In the genomic region with DNA sequence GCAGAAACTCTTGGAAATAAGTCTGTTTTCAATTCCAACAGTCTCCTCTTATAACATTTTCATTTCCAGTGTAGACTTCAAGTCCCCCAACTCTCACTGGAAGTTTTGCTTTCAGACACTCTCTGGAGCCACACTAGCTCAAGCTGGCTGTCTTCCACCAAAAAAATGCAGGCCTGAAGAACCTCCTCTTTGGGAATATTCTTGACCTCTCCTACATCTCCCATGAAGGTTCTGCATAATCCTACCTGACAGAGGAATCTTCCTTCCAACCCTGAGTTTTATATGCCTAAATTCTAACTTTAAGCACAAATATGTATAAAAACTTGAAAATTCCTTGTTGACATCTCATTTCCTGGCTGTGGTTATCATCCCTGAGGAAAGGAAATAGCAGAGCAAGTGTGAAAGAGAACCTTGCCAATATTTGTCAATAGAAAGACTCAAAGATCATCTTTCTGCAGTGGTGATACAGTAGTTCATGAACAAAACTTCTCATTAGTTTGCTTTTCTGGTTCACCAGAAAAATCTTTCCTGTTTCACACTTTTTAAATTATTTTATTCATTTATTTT, we compare ENCODE assay signal across 23 cellular contexts.
DNase-seq lines count a peak whose midpoint lies in the region; ATAC-seq, FAIRE-seq and TF ChIP-seq lines count a peak whose summit lies in the region.
"Had no signal": no experiment of that assay in that cellular context is flagged by ENCODE, and none has a peak within 500 bp of the region (broad histone marks: within the 10 kb centered on the region; RNA-seq: fewer than 3 reads in every experiment).

No MANE protein-coding gene starts in this region.

- H2AFZ ChIP-seq in PC-9 (no peak overlapping the region; the same call in 1 of the 2 replicates), endothelial cell of umbilical vein (ENCODE audit: low read depth, low read length) (no peak overlapping the region)

- H3K9me2 ChIP-seq in PC-9 (ENCODE audit: insufficient read depth) = no peaks in the 10 kb centered on the region

- TF ChIP-seq CTCF in PC-9 (conservative IDR thresholded peaks at IDR 0.05) = no peak
- TF ChIP-seq CTCF in endothelial cell of umbilical vein (IDR thresholded peaks at IDR 0.05; ENCODE audit: extremely low read depth in 1 of 2, insufficient read depth in 1 of 2, low read depth in 1 of 2, low read length in 2 of 2) = no peak
- no peak for TF ChIP-seq CTCF in glutamatergic neuron (IDR thresholded peaks at IDR 0.05; ENCODE audit: partially characterized antibody, unreplicated experiment)

- H3K36me3 Mint-ChIP-seq in glutamatergic neuron (ENCODE audit: unreplicated experiment) = no peaks in the 10 kb centered on the region

- no peaks in the 10 kb centered on the region for H3F3A ChIP-seq in PC-9 (ENCODE audit: insufficient read depth, low read depth)

- H3K27me3 ChIP-seq in PC-9 (ENCODE audit: insufficient read depth, low read depth) = no peaks in the 10 kb centered on the region
- H3K27me3 ChIP-seq in endothelial cell of umbilical vein (ENCODE audit: control insufficient read depth in 2 of 2, insufficient read depth in 2 of 2, low read length in 2 of 2) = no peaks in the 10 kb centered on the region

- dilution Hi-C loops in endothelial cell of umbilical vein (cut with MboI; ENCODE audit: extremely low pct_ligation_motif_present, low sequenced_read_pairs) = no loop called here

- H4K20me1 ChIP-seq in PC-9 (ENCODE audit: insufficient read depth) (no peaks in the 10 kb centered on the region), endothelial cell of umbilical vein (replicated peaks; ENCODE audit: control insufficient read depth, extremely low read depth, insufficient read depth, low read length) (no peaks in the 10 kb centered on the region)

- H3K9me3 ChIP-seq in PC-9 (ENCODE audit: insufficient read depth, low read depth) (no peaks in the 10 kb centered on the region; the same call in 1 of the 2 replicates), endothelial cell of umbilical vein (replicated peaks; ENCODE audit: control insufficient read depth, insufficient read depth, low read length) (no peaks in the 10 kb centered on the region)

- FAIRE-seq in endothelial cell of umbilical vein (lab: Jason Lieb, UNC) = peak; percentile 69

- CTCF ChIA-PET in PC-9 (lab: Charles Lee) (no interaction called here), endothelial cell of umbilical vein (lab: Charles Lee) (interaction anchor here (0.7 kb wide), 1 partner anchor 10 kb away, joined by 3 read pairs; no protein-coding TSS in a partner anchor)

- H3K4me1 Mint-ChIP-seq in glutamatergic neuron (ENCODE audit: low read depth, unreplicated experiment) = no peaks in the 10 kb centered on the region
- H3K4me1 Mint-ChIP-seq: activated T-helper 17 cell treated with anti-CD3 and anti-CD28 coated beads, Interleukin-2, amount 50 U/mL, for 72 hours; nephron progenitor cell had no signal

- no peak overlapping the region for H3K4me3 Mint-ChIP-seq in glutamatergic neuron (ENCODE audit: unreplicated experiment)
- H3K4me3 Mint-ChIP-seq: activated CD4-positive, alpha-beta T cell treated with anti-CD3 and anti-CD28 coated beads, Interleukin-2, amount 10 ng/mL, durations not matched to agents 7 days and 5 days; activated naive CD8-positive, alpha-beta T cell; activated T-helper 17 cell treated with anti-CD3 and anti-CD28 coated beads, Interleukin-2, amount 50 U/mL, for 72 hours; CD4-positive, alpha-beta T cell; H9; nephron progenitor cell had no signal

- H3K36me3 ChIP-seq in PC-9 (ENCODE audit: low read depth) (no peaks in the 10 kb centered on the region), endothelial cell of umbilical vein (ENCODE audit: control insufficient read depth in 2 of 2, extremely low read depth in 1 of 2, insufficient read depth in 2 of 2, low read length in 2 of 2) (no peaks in the 10 kb centered on the region)

- H3K4me2 ChIP-seq in PC-9 = peak overlapping the region; percentile 17; the same call in 1 of the 2 replicates
- peak overlapping the region; percentile 74 for H3K4me2 ChIP-seq in endothelial cell of umbilical vein (ENCODE audit: insufficient read depth, low read length)

- intact Hi-C loops in PC-9 (cut with micrococcal nuclease; ENCODE audit: unreplicated experiment) = no loop called here
- intact Hi-C loops in endothelial cell of umbilical vein (cut with micrococcal nuclease) = loop anchor here (1.0 to 5.0 kb wide), 2 partner anchors 29 to 133 kb away; no protein-coding TSS in a partner anchor

- no peak overlapping the region for H3K27ac Mint-ChIP-seq in glutamatergic neuron (ENCODE audit: unreplicated experiment)
- H3K27ac Mint-ChIP-seq: activated CD4-positive, alpha-beta T cell treated with anti-CD3 and anti-CD28 coated beads, Interleukin-2, amount 10 ng/mL, durations not matched to agents 7 days and 5 days; activated naive CD8-positive, alpha-beta T cell; activated T-helper 17 cell treated with anti-CD3 and anti-CD28 coated beads, Interleukin-2, amount 50 U/mL, for 72 hours; CD4-positive, alpha-beta T cell; H9; nephron progenitor cell had no signal

- H3K27ac ChIP-seq in PC-9 (no peak overlapping the region), endothelial cell of umbilical vein (ENCODE audit: insufficient read depth, low read depth, low read length) (no peak overlapping the region)

- H3K4me1 ChIP-seq in PC-9 (replicated peaks; ENCODE audit: insufficient read depth) (no peaks in the 10 kb centered on the region; the same call in 1 of the 2 replicates), endothelial cell of umbilical vein (ENCODE audit: control insufficient read depth, extremely low read depth, insufficient read depth, low read length) (peaks cover 12% of the 10 kb centered on the region)

- H3K79me2 ChIP-seq in PC-9 (ENCODE audit: low read depth) = no peaks in the 10 kb centered on the region
- no peaks in the 10 kb centered on the region for H3K79me2 ChIP-seq in endothelial cell of umbilical vein (ENCODE audit: control insufficient read depth, insufficient read depth, low read length)

- BruUV-seq in PC-9 (replicated peaks; lab: Mats Ljungman, UMichigan) (no TSS peak), endothelial cell of umbilical vein (replicated peaks; lab: Mats Ljungman, UMichigan) (no TSS peak)

- no peaks in the 10 kb centered on the region for H3K9me3 Mint-ChIP-seq in glutamatergic neuron (ENCODE audit: unreplicated experiment)
- H3K9me3 Mint-ChIP-seq: activated T-helper 17 cell treated with anti-CD3 and anti-CD28 coated beads, Interleukin-2, amount 50 U/mL, for 72 hours had no signal

- no peak for TF ChIP-seq POLR2A in endothelial cell of umbilical vein (IDR thresholded peaks at IDR 0.05; ENCODE audit: low read depth, low read length)

- H3K27me3 Mint-ChIP-seq in glutamatergic neuron (ENCODE audit: unreplicated experiment) = no peaks in the 10 kb centered on the region
- H3K27me3 Mint-ChIP-seq: activated naive CD8-positive, alpha-beta T cell; CD4-positive, alpha-beta T cell had no signal

- no peak for ATAC-seq in GM21423 (IDR thresholded peaks at IDR 0.05; ENCODE audit: unreplicated experiment)
- ATAC-seq: activated T-helper 17 cell treated with anti-CD3 and anti-CD28 coated beads, Interleukin-2, amount 50 U/mL, for 72 hours; esophagus mucosa had no signal

- H3K9me1 ChIP-seq in endothelial cell of umbilical vein (replicated peaks; ENCODE audit: control insufficient read depth, extremely low read depth, insufficient read depth, low read length) = no peaks in the 10 kb centered on the region

- POLR2A ChIA-PET in PC-9 (lab: Charles Lee; ENCODE audit: unreplicated experiment) = no interaction called here
- POLR2A ChIA-PET in endothelial cell of umbilical vein (lab: Charles Lee) = no interaction called here

- no peak overlapping the region for H3K9ac ChIP-seq in endothelial cell of umbilical vein (replicated peaks; ENCODE audit: extremely low read depth, insufficient read depth, low read length)

- H3K4me3 ChIP-seq in PC-9 = no peak overlapping the region
- H3K4me3 ChIP-seq in endothelial cell of umbilical vein (replicated peaks in 1 of 3; ENCODE audit: insufficient read depth in 1 of 3, low read depth in 1 of 3, low read length in 3 of 3) = no peak overlapping the region

- DNase-seq in GM03348 (ENCODE audit: low spot score) = peak; percentile 75
- DNase-seq in PC-9 = no peak
- DNase-seq in endothelial cell of umbilical vein (ENCODE audit: low read depth, low spot score) = peak; percentile 30
- peak; percentile 11 for DNase-seq in pulmonary artery endothelial cell (ENCODE audit: low read depth, low spot score)
- DNase-seq in germinal center (ENCODE audit: low spot score) = no peak
- DNase-seq in glutamatergic neuron = no peak
- DNase-seq: activated CD4-positive, alpha-beta T cell treated with anti-CD3 and anti-CD28 coated beads, Interleukin-2, amount 10 ng/mL, durations not matched to agents 7 days and 5 days; CD4-positive, alpha-beta T cell; DMS 273 treated with DMSO at 0.1 percent for 48 hours; effector memory CD4-positive, alpha-beta T cell; GDM1; H9; head of caudate nucleus; NCI-H146; NCI-H748 treated with DMSO at 0.1 percent for 48 hours; nephron progenitor cell; SHP77; substantia nigra; T-helper 1 cell had no signal

TF ChIP-seq in endothelial cell of umbilical vein, 7 proteins besides CTCF, POLR2A, EP300 and RAD21:
- peak; percentile 8 for TF ChIP-seq JUN (IDR thresholded peaks at IDR 0.05; ENCODE audit: borderline replicate concordance, insufficient read depth, insufficient read length, low read depth)
- TF ChIP-seq EZH2 (IDR thresholded peaks at IDR 0.05; ENCODE audit: borderline replicate concordance, low read depth, low read length, severe bottlenecking) = no peak
- peak; percentile 38 for TF ChIP-seq FOS (IDR thresholded peaks at IDR 0.05; ENCODE audit: borderline replicate concordance, insufficient read depth, low read length)

Comparison
In these comparisons a context has a peak if more than half of its experiments do, and no peak if none do; other contexts are left out.
1. DNase-seq: peak in GM03348 (single experiment), endothelial cell of umbilical vein (single experiment) and pulmonary artery endothelial cell (single experiment); none in PC-9 (0 of 2), germinal center (single experiment) and glutamatergic neuron (single experiment).